ENCODE assay signal across 13 cellular contexts in the genomic region with DNA sequence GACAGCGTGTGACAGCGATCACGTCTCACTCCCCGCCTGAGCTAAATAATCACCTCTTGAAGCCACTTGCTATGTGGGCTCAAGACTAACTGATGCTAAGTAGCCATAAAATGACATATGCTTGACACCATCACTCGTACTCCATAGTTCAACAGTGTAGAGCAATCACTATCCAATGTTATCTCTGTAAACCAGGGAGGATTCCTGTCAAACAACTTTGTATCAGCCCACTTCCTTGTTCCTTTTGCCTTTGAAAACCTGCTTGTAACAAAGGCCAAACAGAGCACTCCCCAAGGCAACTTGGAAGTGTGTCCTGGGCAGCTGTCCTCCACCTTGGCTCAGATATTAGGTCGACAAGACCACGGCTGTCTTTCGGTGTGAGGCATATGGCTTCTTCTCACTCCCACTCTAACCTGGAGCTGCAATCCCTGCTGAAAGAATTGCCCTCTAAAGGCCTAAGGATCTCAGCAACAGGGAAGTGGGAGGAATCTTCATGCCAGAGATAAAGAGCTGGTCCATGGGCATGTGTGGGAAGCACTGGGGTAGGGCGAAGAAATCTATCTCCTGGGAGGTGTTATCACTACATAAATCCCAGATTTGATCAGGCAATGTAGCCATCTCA.
DNase-seq lines count a peak whose midpoint lies in the region; ATAC-seq and TF ChIP-seq lines count a peak whose summit lies in the region.
"Had no signal": no experiment of that assay in that cellular context is flagged by ENCODE, and none has a peak within 500 bp of the region (broad histone marks: within the 10 kb centered on the region; RNA-seq: fewer than 3 reads in every experiment).

No MANE protein-coding gene starts in this region.

- H3K9me3 ChIP-seq in T-helper 17 cell (ENCODE audit: control insufficient read depth, low read length, poor library complexity, severe bottlenecking) (no peaks in the 10 kb centered on the region), subcutaneous abdominal adipose tissue (ENCODE audit: control insufficient read depth in 5 of 5, low read length in 5 of 5) (no peaks in the 10 kb centered on the region)

- H3K4me3 Mint-ChIP-seq in activated CD4-positive, alpha-beta memory T cell treated with anti-CD3 and anti-CD28 coated beads for 36 hours: no peak overlapping the region
- no peak overlapping the region for H3K4me3 Mint-ChIP-seq in activated CD4-positive, alpha-beta memory T cell treated with anti-CD3 and anti-CD28 coated beads, Interleukin-2, amount 10 ng/mL, durations not matched to agents 7 days and 5 days
- H3K4me3 Mint-ChIP-seq in T-helper 17 cell (peak overlapping the region; percentile 31), immature natural killer cell (peak overlapping the region in 4 of 5 donors; percentile 26 to 90 (median 50))
- H3K4me3 Mint-ChIP-seq: activated CD4-positive, alpha-beta T cell treated with anti-CD3 and anti-CD28 coated beads, Interleukin-2, amount 10 ng/mL, durations not matched to agents 7 days and 5 days; H9 had no signal

- DNase-seq in activated CD4-positive, alpha-beta memory T cell treated with anti-CD3 and anti-CD28 coated beads for 36 hours: no peak
- DNase-seq in activated CD4-positive, alpha-beta memory T cell treated with anti-CD3 and anti-CD28 coated beads, Interleukin-2, amount 10 ng/mL, durations not matched to agents 7 days and 5 days: no peak
- DNase-seq in T-helper 17 cell (peak in 1 of 3 donors; percentile 4), immature natural killer cell (no peak), kidney tubule cell (ENCODE audit: low spot score) (no peak)
- DNase-seq: activated CD4-positive, alpha-beta T cell treated with anti-CD3 and anti-CD28 coated beads, Interleukin-2, amount 10 ng/mL, durations not matched to agents 7 days and 5 days; aorta; H9; NCI-H446; nucleus accumbens had no signal

- ATAC-seq in T-helper 17 cell (no peak), GM18505 (IDR thresholded peaks at IDR 0.05; ENCODE audit: unreplicated experiment) (no peak), GM18861 (IDR thresholded peaks at IDR 0.05; ENCODE audit: unreplicated experiment) (no peak)

- POLR2A ChIA-PET in activated CD4-positive, alpha-beta memory T cell treated with anti-CD3 and anti-CD28 coated beads for 36 hours (lab: Charles Lee): interaction anchor here (0.7 to 1.3 kb wide), 3 partner anchors 9 to 14 kb away, joined by 3 to 4 read pairs (median 3); no protein-coding TSS in a partner anchor
- POLR2A ChIA-PET in activated CD4-positive, alpha-beta memory T cell treated with anti-CD3 and anti-CD28 coated beads, Interleukin-2, amount 10 ng/mL, durations not matched to agents 7 days and 5 days (lab: Charles Lee): interaction anchor here (1.5 to 1.8 kb wide), 2 partner anchors 10 to 15 kb away, joined by 5 to 6 read pairs; no protein-coding TSS in a partner anchor

- peaks cover 25 to 83% (median 50%) of the 10 kb centered on the region in 5 donors for H3K4me1 ChIP-seq in subcutaneous abdominal adipose tissue (ENCODE audit: control insufficient read depth in 5 of 5, insufficient read depth in 5 of 5, low read length in 5 of 5)

- no peak overlapping the region for H3K9ac ChIP-seq in subcutaneous abdominal adipose tissue (ENCODE audit: low read length in 5 of 5)

- no peaks in the 10 kb centered on the region for H3K36me3 ChIP-seq in subcutaneous abdominal adipose tissue (ENCODE audit: control insufficient read depth in 5 of 5, insufficient read depth in 5 of 5, low read length in 5 of 5)

- H3K27me3 ChIP-seq in subcutaneous abdominal adipose tissue (ENCODE audit: control insufficient read depth in 5 of 5, insufficient read depth in 4 of 5, low read length in 5 of 5): no peaks in the 10 kb centered on the region

- H3K9me3 Mint-ChIP-seq in activated CD4-positive, alpha-beta memory T cell treated with anti-CD3 and anti-CD28 coated beads for 36 hours: no peaks in the 10 kb centered on the region
- H3K9me3 Mint-ChIP-seq in activated CD4-positive, alpha-beta memory T cell treated with anti-CD3 and anti-CD28 coated beads, Interleukin-2, amount 10 ng/mL, durations not matched to agents 7 days and 5 days: no peaks in the 10 kb centered on the region
- peaks cover 0 to 2% (median 0%) of the 10 kb centered on the region in 6 donors for H3K9me3 Mint-ChIP-seq in immature natural killer cell
- H3K9me3 Mint-ChIP-seq: activated CD4-positive, alpha-beta T cell treated with anti-CD3 and anti-CD28 coated beads, Interleukin-2, amount 10 ng/mL, durations not matched to agents 7 days and 5 days; H9 had no signal

- intact Hi-C loops in activated CD4-positive, alpha-beta memory T cell treated with anti-CD3 and anti-CD28 coated beads for 36 hours (cut with micrococcal nuclease): no loop called here

- no peak overlapping the region for H3K4me3 ChIP-seq in subcutaneous abdominal adipose tissue (ENCODE audit: low read depth in 1 of 5, low read length in 5 of 5)

- CTCF ChIA-PET in activated CD4-positive, alpha-beta memory T cell treated with anti-CD3 and anti-CD28 coated beads for 36 hours (lab: Charles Lee): interaction anchor here (1.8 to 2.1 kb wide), 2 partner anchors 10 to 62 kb away, joined by 4 to 6 read pairs; no protein-coding TSS in a partner anchor
- CTCF ChIA-PET in activated CD4-positive, alpha-beta memory T cell treated with anti-CD3 and anti-CD28 coated beads, Interleukin-2, amount 10 ng/mL, durations not matched to agents 7 days and 5 days (lab: Charles Lee): no interaction called here

- peak overlapping the region; percentile 58 for H3K27ac Mint-ChIP-seq in activated CD4-positive, alpha-beta memory T cell treated with anti-CD3 and anti-CD28 coated beads for 36 hours
- H3K27ac Mint-ChIP-seq in activated CD4-positive, alpha-beta memory T cell treated with anti-CD3 and anti-CD28 coated beads, Interleukin-2, amount 10 ng/mL, durations not matched to agents 7 days and 5 days: no peak overlapping the region
- H3K27ac Mint-ChIP-seq in T-helper 17 cell (peak overlapping the region; percentile 100), immature natural killer cell (peak overlapping the region; percentile 98 to 100 (median 99))
- H3K27ac Mint-ChIP-seq: H9 had no signal

- H3K36me3 Mint-ChIP-seq in activated CD4-positive, alpha-beta memory T cell treated with anti-CD3 and anti-CD28 coated beads for 36 hours: peaks cover 25% of the 10 kb centered on the region
- peaks cover 31% of the 10 kb centered on the region for H3K36me3 Mint-ChIP-seq in activated CD4-positive, alpha-beta memory T cell treated with anti-CD3 and anti-CD28 coated beads, Interleukin-2, amount 10 ng/mL, durations not matched to agents 7 days and 5 days (ENCODE audit: low read depth)
- peaks cover 6% of the 10 kb centered on the region for H3K36me3 Mint-ChIP-seq in T-helper 17 cell (ENCODE audit: low read depth)
- peaks cover 0 to 11% (median 7%) of the 10 kb centered on the region in 3 donors for H3K36me3 Mint-ChIP-seq in immature natural killer cell

- no peaks in the 10 kb centered on the region for H3K27me3 Mint-ChIP-seq in activated CD4-positive, alpha-beta memory T cell treated with anti-CD3 and anti-CD28 coated beads for 36 hours
- H3K27me3 Mint-ChIP-seq in activated CD4-positive, alpha-beta memory T cell treated with anti-CD3 and anti-CD28 coated beads, Interleukin-2, amount 10 ng/mL, durations not matched to agents 7 days and 5 days: no peaks in the 10 kb centered on the region
- H3K27me3 Mint-ChIP-seq in T-helper 17 cell (no peaks in the 10 kb centered on the region), immature natural killer cell (ENCODE audit: low read depth in 3 of 3) (peaks cover 9 to 19% (median 10%) of the 10 kb centered on the region in 3 donors)
- H3K27me3 Mint-ChIP-seq: activated CD4-positive, alpha-beta T cell treated with anti-CD3 and anti-CD28 coated beads, Interleukin-2, amount 10 ng/mL, durations not matched to agents 7 days and 5 days had no signal

- TF ChIP-seq POLR2A in GM18505 (IDR thresholded peaks at IDR 0.05; ENCODE audit: borderline replicate concordance, extremely low read depth, insufficient read depth, insufficient read length): no peak

- peaks cover 87% of the 10 kb centered on the region for H3K4me1 Mint-ChIP-seq in activated CD4-positive, alpha-beta memory T cell treated with anti-CD3 and anti-CD28 coated beads for 36 hours (ENCODE audit: low read depth)
- H3K4me1 Mint-ChIP-seq in activated CD4-positive, alpha-beta memory T cell treated with anti-CD3 and anti-CD28 coated beads, Interleukin-2, amount 10 ng/mL, durations not matched to agents 7 days and 5 days: peaks cover 57% of the 10 kb centered on the region
- H3K4me1 Mint-ChIP-seq in T-helper 17 cell (peaks cover 60% of the 10 kb centered on the region), immature natural killer cell (peaks cover 89 to 94% of the 10 kb centered on the region in 2 donors)

- H3K27ac ChIP-seq in subcutaneous abdominal adipose tissue (ENCODE audit: low read depth, low read length): peak overlapping the region; percentile 14

Comparison
In these comparisons a context has a peak if more than half of its experiments do, and no peak if none do; other contexts are left out.
1. H3K4me3 Mint-ChIP-seq: peak in T-helper 17 cell (single experiment) and immature natural killer cell (4 of 5); none in activated CD4-positive, alpha-beta memory T cell treated with anti-CD3 and anti-CD28 coated beads for 36 hours (single experiment) and activated CD4-positive, alpha-beta memory T cell treated with anti-CD3 and anti-CD28 coated beads, Interleukin-2, amount 10 ng/mL, durations not matched to agents 7 days and 5 days (single experiment).